ENCODE assay signal across 36 cellular contexts in genomic region chrX:22147942-22148341, GRCh38.
"Had no signal": no experiment of that assay in that cellular context is flagged by ENCODE, and none has a peak within 500 bp of the region (broad histone marks: within the 10 kb centered on the region; RNA-seq: fewer than 3 reads in every experiment).

No MANE protein-coding gene starts in this region.

- H3K4me3 ChIP-seq: adrenal gland, breast epithelium, esophagus muscularis mucosa, gastroesophageal sphincter had no signal

- ATAC-seq: activated CD4-positive, alpha-beta T cell treated with anti-CD3 and anti-CD28 coated beads for 36 hours; activated CD8-positive, alpha-beta memory T cell treated with anti-CD3 and anti-CD28 coated beads, Interleukin-2, amount 10 ng/mL, durations not matched to agents 7 days and 5 days; activated CD8-positive, alpha-beta T cell treated with anti-CD3 and anti-CD28 coated beads, Interleukin-2, amount 10 ng/mL, durations not matched to agents 7 days and 5 days; activated naive CD8-positive, alpha-beta T cell treated with anti-CD3 and anti-CD28 coated beads, Interleukin-2, amount 50 U/mL, for 24 hours; effector memory CD8-positive, alpha-beta T cell; gastroesophageal sphincter; T-helper 17 cell had no signal

- H3K27ac Mint-ChIP-seq: activated CD4-positive, alpha-beta memory T cell treated with anti-CD3 and anti-CD28 coated beads for 36 hours; activated CD4-positive, alpha-beta T cell treated with anti-CD3 and anti-CD28 coated beads for 36 hours; activated CD4-positive, alpha-beta T cell treated with anti-CD3 and anti-CD28 coated beads, Interleukin-2, amount 10 ng/mL, durations not matched to agents 24 days and 14 days; activated CD8-positive, alpha-beta memory T cell treated with anti-CD3 and anti-CD28 coated beads, Interleukin-2, amount 10 ng/mL, durations not matched to agents 7 days and 5 days; activated CD8-positive, alpha-beta T cell treated with anti-CD3 and anti-CD28 coated beads, Interleukin-2, amount 10 ng/mL, durations not matched to agents 7 days and 5 days; activated naive CD4-positive, alpha-beta T cell treated with anti-CD3 and anti-CD28 coated beads for 36 hours; activated naive CD4-positive, alpha-beta T cell treated with anti-CD3 and anti-CD28 coated beads, Interleukin-2, amount 50 U/mL, for 24 hours; activated naive CD8-positive, alpha-beta T cell treated with anti-CD3 and anti-CD28 coated beads for 36 hours; activated naive CD8-positive, alpha-beta T cell treated with anti-CD3 and anti-CD28 coated beads, Interleukin-2, amount 50 U/mL, for 24 hours; activated T-helper 1 cell treated with anti-CD3 and anti-CD28 coated beads, Interleukin-12 subunit alpha, Interleukin-12 subunit beta, Interleukin-2, Interleukin-4 antibody, amounts not matched to agents 30 ng/mL and 10 ng/mL and 1 ng/mL, durations not matched to agents 14 hours and 24 hours and 36 hours; activated T-helper 2 cell treated with anti-CD3 and anti-CD28 coated beads, Interferon-gamma antibody, Interleukin-2, Interleukin-4, amounts not matched to agents 10 μg/mL and 5 μg/mL and 100 μg/mL, durations not matched to agents 14 hours and 24 hours and 36 hours; brain; effector memory CD8-positive, alpha-beta T cell; T-helper 17 cell; T-helper 2 cell treated with Interferon-gamma antibody and Interleukin-4, amounts not matched to agents 5 μg/mL and 100 μg/mL, for 36 hours had no signal

- H3K27ac ChIP-seq: adrenal gland, breast epithelium, esophagus muscularis mucosa, gastroesophageal sphincter had no signal

- H3K9me3 ChIP-seq: adrenal gland, gastroesophageal sphincter had no signal

- H3K27me3 ChIP-seq: adrenal gland, esophagus muscularis mucosa, gastroesophageal sphincter had no signal

- H3K4me3 Mint-ChIP-seq: activated CD4-positive, alpha-beta memory T cell treated with anti-CD3 and anti-CD28 coated beads for 36 hours; activated CD4-positive, alpha-beta T cell treated with anti-CD3 and anti-CD28 coated beads for 36 hours; activated CD4-positive, alpha-beta T cell treated with anti-CD3 and anti-CD28 coated beads, Interleukin-2, amount 10 ng/mL, durations not matched to agents 24 days and 14 days; activated CD8-positive, alpha-beta memory T cell treated with anti-CD3 and anti-CD28 coated beads, Interleukin-2, amount 10 ng/mL, durations not matched to agents 7 days and 5 days; activated CD8-positive, alpha-beta T cell treated with anti-CD3 and anti-CD28 coated beads, Interleukin-2, amount 10 ng/mL, durations not matched to agents 7 days and 5 days; activated naive CD4-positive, alpha-beta T cell treated with anti-CD3 and anti-CD28 coated beads for 36 hours; activated naive CD4-positive, alpha-beta T cell treated with anti-CD3 and anti-CD28 coated beads, Interleukin-2, amount 50 U/mL, for 24 hours; activated naive CD8-positive, alpha-beta T cell treated with anti-CD3 and anti-CD28 coated beads for 36 hours; activated naive CD8-positive, alpha-beta T cell treated with anti-CD3 and anti-CD28 coated beads, Interleukin-2, amount 50 U/mL, for 24 hours; activated T-helper 1 cell treated with anti-CD3 and anti-CD28 coated beads, Interleukin-12 subunit alpha, Interleukin-12 subunit beta, Interleukin-2, Interleukin-4 antibody, amounts not matched to agents 30 ng/mL and 10 ng/mL and 1 ng/mL, durations not matched to agents 14 hours and 24 hours and 36 hours; brain; central memory CD8-positive, alpha-beta T cell; effector memory CD8-positive, alpha-beta T cell; T-helper 17 cell; T-helper 2 cell treated with Interferon-gamma antibody and Interleukin-4, amounts not matched to agents 5 μg/mL and 100 μg/mL, for 36 hours had no signal

- H3K9me3 Mint-ChIP-seq: activated CD4-positive, alpha-beta memory T cell treated with anti-CD3 and anti-CD28 coated beads for 36 hours; activated CD4-positive, alpha-beta T cell treated with anti-CD3 and anti-CD28 coated beads, Interleukin-2, amount 10 ng/mL, durations not matched to agents 24 days and 14 days; activated naive CD4-positive, alpha-beta T cell treated with anti-CD3 and anti-CD28 coated beads for 36 hours; activated naive CD4-positive, alpha-beta T cell treated with anti-CD3 and anti-CD28 coated beads, Interleukin-2, amount 50 U/mL, for 24 hours; activated naive CD8-positive, alpha-beta T cell treated with anti-CD3 and anti-CD28 coated beads for 36 hours; activated naive CD8-positive, alpha-beta T cell treated with anti-CD3 and anti-CD28 coated beads, Interleukin-2, amount 50 U/mL, for 24 hours; activated T-helper 1 cell treated with anti-CD3 and anti-CD28 coated beads, Interleukin-12 subunit alpha, Interleukin-12 subunit beta, Interleukin-2, Interleukin-4 antibody, amounts not matched to agents 30 ng/mL and 10 ng/mL and 1 ng/mL, durations not matched to agents 14 hours and 24 hours and 36 hours; activated T-helper 2 cell treated with anti-CD3 and anti-CD28 coated beads, Interferon-gamma antibody, Interleukin-2, Interleukin-4, amounts not matched to agents 10 μg/mL and 5 μg/mL and 100 μg/mL, durations not matched to agents 14 hours and 24 hours and 36 hours; central memory CD8-positive, alpha-beta T cell; effector memory CD8-positive, alpha-beta T cell; T-helper 2 cell treated with Interferon-gamma antibody and Interleukin-4, amounts not matched to agents 5 μg/mL and 100 μg/mL, for 36 hours had no signal

- H3K36me3 ChIP-seq: adrenal gland, breast epithelium, esophagus muscularis mucosa, gastroesophageal sphincter had no signal

- DNase-seq: activated CD4-positive, alpha-beta memory T cell treated with anti-CD3 and anti-CD28 coated beads for 36 hours; activated CD4-positive, alpha-beta T cell treated with anti-CD3 and anti-CD28 coated beads for 36 hours; activated CD4-positive, alpha-beta T cell treated with anti-CD3 and anti-CD28 coated beads, Interleukin-2, amount 10 ng/mL, durations not matched to agents 24 days and 14 days; activated CD4-positive, CD25-positive, alpha-beta regulatory T cell; activated CD4-positive, CD25-positive, alpha-beta regulatory T cell treated with anti-CD3 and anti-CD28 coated beads, Interleukin-2, amount 50 U/mL, for 72 hours; activated CD8-positive, alpha-beta memory T cell treated with anti-CD3 and anti-CD28 coated beads, Interleukin-2, amount 10 ng/mL, durations not matched to agents 7 days and 5 days; activated CD8-positive, alpha-beta memory T cell treated with anti-CD3 and anti-CD28 coated beads, Interleukin-2, amount 50 U/mL, for 4 hours; activated CD8-positive, alpha-beta T cell treated with anti-CD3 and anti-CD28 coated beads, Interleukin-2, amount 10 ng/mL, durations not matched to agents 7 days and 5 days; activated effector memory CD4-positive, alpha-beta T cell treated with anti-CD3 and anti-CD28 coated beads, Interleukin-2, amount 50 U/mL, for 16 hours; activated naive CD4-positive, alpha-beta T cell treated with anti-CD3 and anti-CD28 coated beads for 36 hours; activated naive CD8-positive, alpha-beta T cell treated with anti-CD3 and anti-CD28 coated beads for 36 hours; activated naive CD8-positive, alpha-beta T cell treated with anti-CD3 and anti-CD28 coated beads, Interleukin-2, amount 50 U/mL, for 24 hours; activated T-cell treated with anti-CD3 and anti-CD28 coated beads, Interleukin-2, amount 50 U/mL, for 1 hour; activated T-cell treated with anti-CD3 and anti-CD28 coated beads, Interleukin-2, amount 50 U/mL, for 48 hours; adrenal gland; amygdala; aorta; cortex of kidney; dermis blood vessel endothelial cell; effector CD4-positive, alpha-beta T cell; effector memory CD8-positive, alpha-beta T cell; erythroblast; foreskin melanocyte; head of caudate nucleus; T-helper 1 cell; T-helper 17 cell; T1000 had no signal

- H3K4me1 Mint-ChIP-seq: activated CD4-positive, alpha-beta T cell treated with anti-CD3 and anti-CD28 coated beads for 36 hours; activated CD4-positive, alpha-beta T cell treated with anti-CD3 and anti-CD28 coated beads, Interleukin-2, amount 10 ng/mL, durations not matched to agents 24 days and 14 days; activated CD8-positive, alpha-beta memory T cell treated with anti-CD3 and anti-CD28 coated beads, Interleukin-2, amount 10 ng/mL, durations not matched to agents 7 days and 5 days; activated naive CD4-positive, alpha-beta T cell treated with anti-CD3 and anti-CD28 coated beads, Interleukin-2, amount 50 U/mL, for 24 hours; activated naive CD8-positive, alpha-beta T cell treated with anti-CD3 and anti-CD28 coated beads for 36 hours; activated naive CD8-positive, alpha-beta T cell treated with anti-CD3 and anti-CD28 coated beads, Interleukin-2, amount 50 U/mL, for 24 hours; brain; central memory CD8-positive, alpha-beta T cell had no signal

- H3K4me1 ChIP-seq: adrenal gland, breast epithelium, esophagus muscularis mucosa, gastroesophageal sphincter had no signal

- H3K36me3 Mint-ChIP-seq: activated CD4-positive, alpha-beta memory T cell treated with anti-CD3 and anti-CD28 coated beads for 36 hours; activated CD8-positive, alpha-beta memory T cell treated with anti-CD3 and anti-CD28 coated beads, Interleukin-2, amount 10 ng/mL, durations not matched to agents 7 days and 5 days; activated naive CD4-positive, alpha-beta T cell treated with anti-CD3 and anti-CD28 coated beads, Interleukin-2, amount 50 U/mL, for 24 hours; brain had no signal

- H3K27me3 Mint-ChIP-seq: activated CD4-positive, alpha-beta memory T cell treated with anti-CD3 and anti-CD28 coated beads for 36 hours; activated CD4-positive, alpha-beta T cell treated with anti-CD3 and anti-CD28 coated beads for 36 hours; activated CD4-positive, alpha-beta T cell treated with anti-CD3 and anti-CD28 coated beads, Interleukin-2, amount 10 ng/mL, durations not matched to agents 24 days and 14 days; activated CD8-positive, alpha-beta memory T cell treated with anti-CD3 and anti-CD28 coated beads, Interleukin-2, amount 10 ng/mL, durations not matched to agents 7 days and 5 days; activated naive CD4-positive, alpha-beta T cell treated with anti-CD3 and anti-CD28 coated beads, Interleukin-2, amount 50 U/mL, for 24 hours; activated naive CD8-positive, alpha-beta T cell treated with anti-CD3 and anti-CD28 coated beads for 36 hours; activated naive CD8-positive, alpha-beta T cell treated with anti-CD3 and anti-CD28 coated beads, Interleukin-2, amount 50 U/mL, for 24 hours; central memory CD8-positive, alpha-beta T cell; effector memory CD8-positive, alpha-beta T cell; T-helper 17 cell had no signal
